Comparison of ENCODE assay signal across 27 cellular contexts in the genomic region with DNA sequence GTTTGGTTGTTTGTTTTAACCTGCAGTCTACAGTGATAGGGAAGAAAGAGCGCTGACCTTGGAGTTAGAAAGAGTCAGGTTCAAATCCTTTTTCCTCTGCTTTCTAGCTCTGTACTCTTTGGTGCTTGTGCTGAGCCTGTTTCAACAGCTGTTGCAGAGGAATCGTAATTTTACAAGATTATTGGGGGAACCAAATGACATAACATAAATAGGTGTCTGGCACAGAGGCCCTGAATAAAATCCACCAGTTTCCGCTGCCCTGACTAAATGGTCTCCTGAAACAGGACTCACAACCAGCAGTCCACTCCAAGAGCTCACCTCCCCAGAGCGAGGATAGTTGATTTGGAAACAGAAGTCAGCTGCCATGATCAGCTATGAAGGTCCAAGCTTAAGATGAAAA.
A peak's percentile ranks its signal among the peaks of the same experiment; 100 is the strongest.
DNase-seq lines count a peak whose midpoint lies in the region; ATAC-seq, FAIRE-seq and TF ChIP-seq lines count a peak whose summit lies in the region.
"Had no signal": no experiment of that assay in that cellular context is flagged by ENCODE, and none has a peak within 500 bp of the region (broad histone marks: within the 10 kb centered on the region; RNA-seq: fewer than 3 reads in every experiment).

No MANE protein-coding gene starts in this region.

- no peaks in the 10 kb centered on the region for H3K4me1 ChIP-seq in Loucy (ENCODE audit: insufficient read depth, low read length, poor library complexity, severe bottlenecking)
- H3K4me1 ChIP-seq in endothelial cell of umbilical vein (ENCODE audit: control insufficient read depth, extremely low read depth, insufficient read depth, low read length): no peaks in the 10 kb centered on the region
- no peaks in the 10 kb centered on the region for H3K4me1 ChIP-seq in mucosa of rectum (ENCODE audit: control insufficient read depth in 2 of 2, insufficient read depth in 2 of 2, low read length in 2 of 2)
- peaks cover 11% of the 10 kb centered on the region for H3K4me1 ChIP-seq in smooth muscle cell (ENCODE audit: low read depth)
- H3K4me1 ChIP-seq: pancreas had no signal

- DNase-seq in endothelial cell of umbilical vein (ENCODE audit: low read depth, low spot score) (no peak), smooth muscle cell (lab: John Stamatoyannopoulos, UW; ENCODE audit: unreplicated experiment) (no peak), midbrain (lab: John Stamatoyannopoulos, UW) (no peak), NCI-H1930 (lab: John Stamatoyannopoulos, UW) (no peak), GM20000 (ENCODE audit: low spot score) (no peak)
- DNase-seq: activated CD4-positive, alpha-beta T cell treated with anti-CD3 and anti-CD28 coated beads, Interleukin-2, amount 10 ng/mL, durations not matched to agents 7 days and 5 days; activated CD8-positive, alpha-beta memory T cell treated with anti-CD3 and anti-CD28 coated beads, Interleukin-2, amount 10 ng/mL, durations not matched to agents 7 days and 5 days; activated naive CD4-positive, alpha-beta T cell treated with anti-CD3 and anti-CD28 coated beads, Interleukin-2, amount 50 U/mL, for 16 hours; CD8-positive, alpha-beta T cell; DMS53; GDM1; islet precursor cell; Kasumi-1; lower lobe of right lung; naive thymus-derived CD8-positive, alpha-beta T cell; NCI-H1092; NCI-H2029 treated with DMSO at 0.1 percent for 48 hours; NCI-H774; pancreas; stimulated activated CD4-positive, alpha-beta T cell treated with anti-CD3 and anti-CD28 coated beads, Interleukin-2, amount 100 ng/mL, for 24 hours; T-helper 2 cell had no signal

- TF ChIP-seq POLR2A in endothelial cell of umbilical vein (IDR thresholded peaks at IDR 0.05; ENCODE audit: low read depth, low read length): no peak

- TF ChIP-seq CTCF in Loucy (conservative IDR thresholded peaks at IDR 0.05; ENCODE audit: low read length): no peak
- TF ChIP-seq CTCF in endothelial cell of umbilical vein (IDR thresholded peaks at IDR 0.05; ENCODE audit: extremely low read depth in 1 of 2, insufficient read depth in 1 of 2, low read depth in 1 of 2, low read length in 2 of 2): no peak
- TF ChIP-seq CTCF in smooth muscle cell (IDR thresholded peaks at IDR 0.05; ENCODE audit: borderline replicate concordance, insufficient read depth, poor library complexity, severe bottlenecking): no peak
- TF ChIP-seq CTCF in GM20000 (IDR thresholded peaks at IDR 0.05; ENCODE audit: extremely low read depth, missing control alignments): no peak

- no peaks in the 10 kb centered on the region for H3F3A ChIP-seq in Loucy (ENCODE audit: low read depth)
- peaks cover 8% of the 10 kb centered on the region for H3F3A ChIP-seq in smooth muscle cell (ENCODE audit: low read depth)

- H3K27ac ChIP-seq in endothelial cell of umbilical vein (ENCODE audit: insufficient read depth, low read depth, low read length): no peak overlapping the region
- H3K27ac ChIP-seq in mucosa of rectum (ENCODE audit: low read depth in 2 of 2, low read length in 2 of 2): peak overlapping the region; percentile 15 to 40
- H3K27ac ChIP-seq in smooth muscle cell (ENCODE audit: low read depth): peak overlapping the region; percentile 64
- H3K27ac ChIP-seq: lower lobe of right lung, pancreas, VCaP had no signal

- H3K9ac ChIP-seq in Loucy (ENCODE audit: low read depth, low read length, poor library complexity, severe bottlenecking) (no peak overlapping the region), endothelial cell of umbilical vein (replicated peaks; ENCODE audit: extremely low read depth, insufficient read depth, low read length) (no peak overlapping the region), mucosa of rectum (ENCODE audit: low read depth in 1 of 2, low read length in 2 of 2) (no peak overlapping the region), smooth muscle cell (ENCODE audit: low read depth) (peak overlapping the region; percentile 24)

- no peaks in the 10 kb centered on the region for H3K79me2 ChIP-seq in Loucy (ENCODE audit: insufficient read depth, low read length)
- no peaks in the 10 kb centered on the region for H3K79me2 ChIP-seq in endothelial cell of umbilical vein (ENCODE audit: control insufficient read depth, insufficient read depth, low read length)
- no peaks in the 10 kb centered on the region for H3K79me2 ChIP-seq in smooth muscle cell (ENCODE audit: low read depth)

- H2AFZ ChIP-seq in Loucy (ENCODE audit: low read length): 0 out of 2 replicates have a peak overlapping the region, but pooled peaks have one; percentile 15
- peak overlapping the region; percentile 10 for H2AFZ ChIP-seq in endothelial cell of umbilical vein (ENCODE audit: low read depth, low read length)
- H2AFZ ChIP-seq in smooth muscle cell (ENCODE audit: low read depth): peak overlapping the region; percentile 13

- H3K9me2 ChIP-seq in Loucy (replicated peaks; ENCODE audit: low read depth, low read length): no peaks in the 10 kb centered on the region

- CTCF ChIA-PET in endothelial cell of umbilical vein (lab: Charles Lee): interaction anchor here (1.1 to 2.5 kb wide), 5 partner anchors 10 to 81 kb away, joined by 3 to 7 read pairs (median 3); no protein-coding TSS in a partner anchor

- no peak overlapping the region for H3K4me3 ChIP-seq in Loucy (ENCODE audit: low read length, poor library complexity, severe bottlenecking)
- no peak overlapping the region for H3K4me3 ChIP-seq in endothelial cell of umbilical vein (replicated peaks in 1 of 3; ENCODE audit: insufficient read depth in 1 of 3, low read depth in 1 of 3, low read length in 3 of 3)
- H3K4me3 ChIP-seq in mucosa of rectum (ENCODE audit: low read length in 2 of 2): no peak overlapping the region
- H3K4me3 ChIP-seq in smooth muscle cell: no peak overlapping the region
- H3K4me3 ChIP-seq: lower lobe of right lung, pancreas had no signal

- FAIRE-seq in endothelial cell of umbilical vein (lab: Jason Lieb, UNC): no peak
- FAIRE-seq: frontal cortex, pancreas had no signal

- intact Hi-C loops in endothelial cell of umbilical vein (cut with micrococcal nuclease): no loop called here

- POLR2A ChIA-PET in endothelial cell of umbilical vein (lab: Charles Lee): no interaction called here

- no peak overlapping the region for H3K4me2 ChIP-seq in Loucy (ENCODE audit: low read depth, low read length, poor library complexity, severe bottlenecking)
- no peak overlapping the region for H3K4me2 ChIP-seq in endothelial cell of umbilical vein (ENCODE audit: insufficient read depth, low read length)
- peak overlapping the region; percentile 42 for H3K4me2 ChIP-seq in smooth muscle cell

- dilution Hi-C loops in endothelial cell of umbilical vein (cut with MboI; ENCODE audit: extremely low pct_ligation_motif_present, low sequenced_read_pairs): no loop called here

- H4K20me1 ChIP-seq in Loucy (ENCODE audit: insufficient read depth, low read length, poor library complexity, severe bottlenecking) (no peaks in the 10 kb centered on the region), endothelial cell of umbilical vein (replicated peaks; ENCODE audit: control insufficient read depth, extremely low read depth, insufficient read depth, low read length) (no peaks in the 10 kb centered on the region), smooth muscle cell (ENCODE audit: low read depth) (no peaks in the 10 kb centered on the region)

- 94% methylated on average over 4 of the region's 4 CpGs for WGBS in smooth muscle cell (ENCODE audit: low lambda C conversion rate)

- no peaks in the 10 kb centered on the region for H3K9me1 ChIP-seq in endothelial cell of umbilical vein (replicated peaks; ENCODE audit: control insufficient read depth, extremely low read depth, insufficient read depth, low read length)

- H3K36me3 ChIP-seq in Loucy (ENCODE audit: insufficient read depth, low read length) (no peaks in the 10 kb centered on the region), endothelial cell of umbilical vein (ENCODE audit: control insufficient read depth in 2 of 2, extremely low read depth in 1 of 2, insufficient read depth in 2 of 2, low read length in 2 of 2) (no peaks in the 10 kb centered on the region), mucosa of rectum (ENCODE audit: control insufficient read depth in 2 of 2, insufficient read depth in 2 of 2, low read length in 2 of 2) (no peaks in the 10 kb centered on the region), smooth muscle cell (ENCODE audit: low read depth) (no peaks in the 10 kb centered on the region)
- H3K36me3 ChIP-seq: lower lobe of right lung, pancreas had no signal

- H3K9me3 ChIP-seq in Loucy (ENCODE audit: insufficient read depth, low read depth, low read length): no peaks in the 10 kb centered on the region
- H3K9me3 ChIP-seq in endothelial cell of umbilical vein (replicated peaks; ENCODE audit: control insufficient read depth, insufficient read depth, low read length): no peaks in the 10 kb centered on the region
- no peaks in the 10 kb centered on the region for H3K9me3 ChIP-seq in mucosa of rectum (ENCODE audit: control insufficient read depth in 2 of 2, low read length in 2 of 2)
- no peaks in the 10 kb centered on the region for H3K9me3 ChIP-seq in smooth muscle cell (replicated peaks; ENCODE audit: low read depth)
- H3K9me3 ChIP-seq: lower lobe of right lung, pancreas had no signal

- BruUV-seq in endothelial cell of umbilical vein (replicated peaks; lab: Mats Ljungman, UMichigan): no TSS peak

- H3K27me3 ChIP-seq in Loucy (ENCODE audit: insufficient read depth, low read length, poor library complexity, severe bottlenecking) (no peaks in the 10 kb centered on the region), endothelial cell of umbilical vein (ENCODE audit: control insufficient read depth in 2 of 2, insufficient read depth in 2 of 2, low read length in 2 of 2) (no peaks in the 10 kb centered on the region), mucosa of rectum (ENCODE audit: control insufficient read depth in 2 of 2, insufficient read depth in 2 of 2, low read length in 2 of 2) (no peaks in the 10 kb centered on the region), smooth muscle cell (ENCODE audit: low read depth) (no peaks in the 10 kb centered on the region)
- H3K27me3 ChIP-seq: pancreas had no signal

- ATAC-seq in GM21529 (IDR thresholded peaks at IDR 0.05; ENCODE audit: unreplicated experiment): no peak
- ATAC-seq: activated CD8-positive, alpha-beta memory T cell treated with anti-CD3 and anti-CD28 coated beads, Interleukin-2, amount 10 ng/mL, durations not matched to agents 7 days and 5 days; CD8-positive, alpha-beta T cell; lower lobe of right lung; naive thymus-derived CD8-positive, alpha-beta T cell; pancreas; stimulated activated memory B cell treated with anti-CD40 and anti-IgM and Interleukin-4, amounts not matched to agents 10 μg/mL and 1 μg/mL and 100 μg/mL, for 72 hours had no signal

TF ChIP-seq in endothelial cell of umbilical vein, 7 proteins besides CTCF, POLR2A, EP300 and RAD21 (continues in another document):
- TF ChIP-seq MYC (IDR thresholded peaks at IDR 0.05; ENCODE audit: low read depth, low read length): no peak
- no peak for TF ChIP-seq POLR2AphosphoS5 (IDR thresholded peaks at IDR 0.05; ENCODE audit: insufficient read depth, low read depth, low read length)
- TF ChIP-seq EZH2 (IDR thresholded peaks at IDR 0.05; ENCODE audit: borderline replicate concordance, low read depth, low read length, severe bottlenecking): no peak
- TF ChIP-seq JUN (IDR thresholded peaks at IDR 0.05; ENCODE audit: borderline replicate concordance, insufficient read depth, insufficient read length, low read depth): no peak
- no peak for TF ChIP-seq GATA2 (IDR thresholded peaks at IDR 0.05; ENCODE audit: insufficient read depth, insufficient read length, low read depth, low read length)
